20 cellular contexts compared by ENCODE assay signal in the genomic region with DNA sequence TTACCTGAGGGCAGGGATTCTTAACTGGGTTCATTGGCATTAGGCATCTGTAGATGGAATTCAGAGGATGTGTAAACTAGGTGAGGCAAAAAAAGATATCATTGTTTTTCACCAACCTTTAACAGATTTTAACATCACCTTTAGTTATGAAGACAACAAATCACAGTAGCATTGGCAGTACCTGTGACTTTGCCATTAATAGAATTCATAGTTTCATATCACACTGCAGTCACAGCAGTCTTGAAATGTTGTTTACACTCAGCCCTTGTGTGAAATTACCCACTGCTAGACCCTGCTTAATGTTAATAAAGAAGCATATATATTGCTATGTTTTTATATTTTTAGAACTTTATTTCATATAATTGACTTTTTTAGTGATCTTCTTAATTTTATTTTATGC. TPM values are rescaled to one million over a fixed set of nuclear protein-coding genes. Genes with fewer than 3 reads are reported as not detected.
DNase-seq lines count a peak whose midpoint lies in the region; ATAC-seq and TF ChIP-seq lines count a peak whose summit lies in the region.
"Had no signal": no experiment of that assay in that cellular context is flagged by ENCODE, and none has a peak within 500 bp of the region (broad histone marks: within the 10 kb centered on the region; RNA-seq: fewer than 3 reads in every experiment).

No MANE protein-coding gene starts in this region.

- no peaks in the 10 kb centered on the region for H3K9me3 ChIP-seq in MM.1S (replicated peaks; ENCODE audit: insufficient read depth, low read length)
- no peaks in the 10 kb centered on the region for H3K9me3 ChIP-seq in suprapubic skin
- H3K9me3 ChIP-seq: ovary, spleen, uterus had no signal

- H3K27ac ChIP-seq in MM.1S (ENCODE audit: low read length) (peak overlapping the region; percentile 84), suprapubic skin (no peak overlapping the region)
- H3K27ac ChIP-seq: ovary, spleen, uterus had no signal

- DNase-seq in MM.1S = peak; percentile 67
- DNase-seq in endothelial cell (ENCODE audit: low spot score) = no peak
- no peak for DNase-seq in suprapubic skin (ENCODE audit: low spot score in 2 of 2)
- DNase-seq in GM10266 (ENCODE audit: extremely low spot score) = no peak
- DNase-seq: activated naive CD8-positive, alpha-beta T cell treated with anti-CD3 and anti-CD28 coated beads for 36 hours; activated T-cell treated with anti-CD3 and anti-CD28 coated beads, Interleukin-2, amount 50 U/mL, for 4 hours; CD8-positive, alpha-beta T cell; mammary epithelial cell; NCI-H187; NCI-H446 treated with DMSO at 0.1 percent for 48 hours; stimulated activated naive CD8-positive, alpha-beta T cell treated with anti-CD3 and anti-CD28 coated beads, Interleukin-15, Interleukin-2, amounts not matched to agents 100 U/mL and 50 U/mL, for 24 hours; uterus had no signal

- no peak overlapping the region for H2AFZ ChIP-seq in MM.1S (ENCODE audit: low read length)

- H3K27ac Mint-ChIP-seq in endothelial cell (ENCODE audit: unreplicated experiment) (peak overlapping the region; percentile 8), nephron (peak overlapping the region; percentile 99 to 100 (median 99))
- H3K27ac Mint-ChIP-seq: activated naive CD8-positive, alpha-beta T cell treated with anti-CD3 and anti-CD28 coated beads for 36 hours; CD8-positive, alpha-beta T cell had no signal

- H3K27me3 ChIP-seq in MM.1S (replicated peaks; ENCODE audit: insufficient read depth, low read length) (no peaks in the 10 kb centered on the region), suprapubic skin (peaks cover 40% of the 10 kb centered on the region)
- H3K27me3 ChIP-seq: ovary had no signal

- H4K20me1 ChIP-seq in MM.1S (ENCODE audit: insufficient read depth, low read length) = no peaks in the 10 kb centered on the region

- peaks cover 8% of the 10 kb centered on the region for H3K36me3 Mint-ChIP-seq in endothelial cell (ENCODE audit: low read depth, unreplicated experiment)
- H3K36me3 Mint-ChIP-seq in nephron (ENCODE audit: low read depth) = peaks cover 2% of the 10 kb centered on the region
- H3K36me3 Mint-ChIP-seq: activated naive CD8-positive, alpha-beta T cell treated with anti-CD3 and anti-CD28 coated beads for 36 hours; CD8-positive, alpha-beta T cell had no signal

- H3K4me3 Mint-ChIP-seq in endothelial cell (ENCODE audit: unreplicated experiment) = peak overlapping the region; percentile 95
- peak overlapping the region; percentile 95 to 97 (median 97) for H3K4me3 Mint-ChIP-seq in nephron
- H3K4me3 Mint-ChIP-seq: activated naive CD8-positive, alpha-beta T cell treated with anti-CD3 and anti-CD28 coated beads for 36 hours; activated T-cell treated with anti-CD3 and anti-CD28 coated beads, Interleukin-2, amount 50 U/mL, for 4 hours; CD8-positive, alpha-beta T cell had no signal

- H3K9ac ChIP-seq in MM.1S (ENCODE audit: low read length) = peak overlapping the region; percentile 97

- H3K27me3 Mint-ChIP-seq in endothelial cell (ENCODE audit: unreplicated experiment) = peaks cover 14% of the 10 kb centered on the region
- H3K27me3 Mint-ChIP-seq in nephron (ENCODE audit: low read depth) = peaks cover 33% of the 10 kb centered on the region

- peaks cover 81% of the 10 kb centered on the region for H3K79me2 ChIP-seq in MM.1S (ENCODE audit: low read length)

- no peak for TF ChIP-seq EP300 in suprapubic skin (IDR thresholded peaks at IDR 0.05)

- H3K4me2 ChIP-seq in MM.1S (ENCODE audit: low read depth, low read length) = peak overlapping the region; percentile 83

- peaks cover 44% of the 10 kb centered on the region for H3F3A ChIP-seq in MM.1S (ENCODE audit: insufficient read depth, low read length)

- H3K4me3 ChIP-seq in GM08714 (ENCODE audit: low read length) = peak overlapping the region; percentile 59; the same call in 1 of the 2 replicates
- peak overlapping the region; percentile 79 for H3K4me3 ChIP-seq in MM.1S (ENCODE audit: low read length)
- H3K4me3 ChIP-seq in suprapubic skin = no peak overlapping the region
- H3K4me3 ChIP-seq: ovary, spleen, uterus had no signal

- H3K9me2 ChIP-seq in MM.1S (replicated peaks; ENCODE audit: insufficient read depth, low read length) = no peaks in the 10 kb centered on the region

- peaks cover 58% of the 10 kb centered on the region for H3K4me1 Mint-ChIP-seq in endothelial cell (ENCODE audit: unreplicated experiment)
- peaks cover 68% of the 10 kb centered on the region for H3K4me1 Mint-ChIP-seq in nephron

- H3K9me3 Mint-ChIP-seq in endothelial cell (ENCODE audit: unreplicated experiment) (no peaks in the 10 kb centered on the region), nephron (no peaks in the 10 kb centered on the region)
- H3K9me3 Mint-ChIP-seq: activated naive CD8-positive, alpha-beta T cell treated with anti-CD3 and anti-CD28 coated beads for 36 hours; activated T-cell treated with anti-CD3 and anti-CD28 coated beads, Interleukin-2, amount 50 U/mL, for 4 hours; CD8-positive, alpha-beta T cell had no signal

- TF ChIP-seq CTCF in MM.1S (IDR thresholded peaks at IDR 0.05; ENCODE audit: low read length) (no peak), endothelial cell (IDR thresholded peaks at IDR 0.05; ENCODE audit: unreplicated experiment) (no peak), nephron (IDR thresholded peaks at IDR 0.05; ENCODE audit: unreplicated experiment in 3 of 3) (no peak), suprapubic skin (IDR thresholded peaks at IDR 0.05) (no peak), GM10266 (IDR thresholded peaks at IDR 0.05; ENCODE audit: control insufficient read depth, insufficient read depth, low read depth, missing control alignments) (no peak)

- TF ChIP-seq POLR2A in suprapubic skin (IDR thresholded peaks at IDR 0.05) = no peak

- ATAC-seq in HG02610 (IDR thresholded peaks at IDR 0.05; ENCODE audit: unreplicated experiment) (no peak), GM21528 (IDR thresholded peaks at IDR 0.05; ENCODE audit: low FRiP score, unreplicated experiment) (no peak)
- ATAC-seq: activated T-cell treated with anti-CD3 and anti-CD28 coated beads, Interleukin-2, amount 50 U/mL, for 4 hours; CD8-positive, alpha-beta T cell; stimulated activated naive CD8-positive, alpha-beta T cell treated with anti-CD3 and anti-CD28 coated beads, Interleukin-15, Interleukin-2, amounts not matched to agents 100 U/mL and 50 U/mL, for 24 hours had no signal

- H3K36me3 ChIP-seq in MM.1S (replicated peaks; ENCODE audit: insufficient read depth, low read length) (no peaks in the 10 kb centered on the region), suprapubic skin (no peaks in the 10 kb centered on the region)
- H3K36me3 ChIP-seq: ovary, spleen, uterus had no signal

- peaks cover 47% of the 10 kb centered on the region for H3K4me1 ChIP-seq in MM.1S (ENCODE audit: low read length)
- H3K4me1 ChIP-seq in suprapubic skin = peaks cover 38% of the 10 kb centered on the region

RNA-seq across cellular contexts. Expression of a gene that starts 1.7 kb away (rescaled TPM):
- 35.8 TPM for total RNA-seq in endothelial cell (ENCODE audit: unreplicated experiment)
- 100 to 1,000 TPM; 110 to 137 (median 117) TPM for total RNA-seq in suprapubic skin
- total RNA-seq: CD8-positive, alpha-beta T cell; fibroblast of villous mesenchyme had no signal

RNA-seq across cellular contexts. Expression of a gene that starts 20.2 kb away (rescaled TPM):
- not detected for total RNA-seq in endothelial cell (ENCODE audit: unreplicated experiment)
- not detected for total RNA-seq in suprapubic skin
- total RNA-seq: activated naive CD8-positive, alpha-beta T cell treated with anti-CD3 and anti-CD28 coated beads for 36 hours; fibroblast of villous mesenchyme; G401; mammary epithelial cell; ovary had no signal
